ENCODE assay signal across 16 cellular contexts in genomic region chr7:155456517-155456771, GRCh38. TPM values are rescaled to one million over a fixed set of nuclear protein-coding genes. Genes with fewer than 3 reads are reported as not detected.
DNase-seq lines count a peak whose midpoint lies in the region; ATAC-seq and TF ChIP-seq lines count a peak whose summit lies in the region.
"Had no signal": no experiment of that assay in that cellular context is flagged by ENCODE, and none has a peak within 500 bp of the region (broad histone marks: within the 10 kb centered on the region; RNA-seq: fewer than 3 reads in every experiment).

No MANE protein-coding gene starts in this region.

- WGBS in hepatocyte (ENCODE audit: low lambda C conversion rate, missing lambda C conversion rate): 9% methylated on average over 7 of the region's 7 CpGs
- 6% methylated on average over 7 of the region's 7 CpGs for WGBS in smooth muscle cell (ENCODE audit: low lambda C conversion rate)

- H3K27ac ChIP-seq in VCaP (peak overlapping the region; percentile 86; the same call in 1 of the 2 replicates), hepatocyte (no peak overlapping the region), smooth muscle cell (ENCODE audit: low read depth) (no peak overlapping the region)
- H3K27ac ChIP-seq: HL-60, neutrophil, testis had no signal

- H3K4me3 Mint-ChIP-seq in activated T-cell treated with anti-CD3 and anti-CD28 coated beads, Interleukin-2, amount 50 U/mL, for 72 hours: peak overlapping the region; percentile 79 to 86

- peaks cover 18% of the 10 kb centered on the region for H3K4me1 ChIP-seq in hepatocyte (ENCODE audit: insufficient read depth)
- H3K4me1 ChIP-seq in smooth muscle cell (ENCODE audit: low read depth): no peaks in the 10 kb centered on the region

- H3K4me3 ChIP-seq in hepatocyte (peak overlapping the region; percentile 75), smooth muscle cell (no peak overlapping the region)

- H3K36me3 ChIP-seq in hepatocyte (replicated peaks; ENCODE audit: insufficient read depth, low read depth) (no peaks in the 10 kb centered on the region), smooth muscle cell (ENCODE audit: low read depth) (no peaks in the 10 kb centered on the region)
- H3K36me3 ChIP-seq: neutrophil had no signal

- peaks cover 96% of the 10 kb centered on the region for H3K27me3 ChIP-seq in hepatocyte
- H3K27me3 ChIP-seq in smooth muscle cell (ENCODE audit: low read depth): peaks cover 96% of the 10 kb centered on the region

- no peaks in the 10 kb centered on the region for H3K9me3 Mint-ChIP-seq in activated T-cell treated with anti-CD3 and anti-CD28 coated beads, Interleukin-2, amount 50 U/mL, for 72 hours

- no peak for DNase-seq in activated T-cell treated with anti-CD3 and anti-CD28 coated beads, Interleukin-2, amount 50 U/mL, for 72 hours
- DNase-seq in activated T-cell treated with anti-CD3 and anti-CD28 coated beads, Interleukin-2, amount 50 U/mL, for 1 hour: no peak
- no peak for DNase-seq in hepatocyte (ENCODE audit: low spot score)
- DNase-seq in smooth muscle cell (lab: John Stamatoyannopoulos, UW; ENCODE audit: unreplicated experiment): no peak
- DNase-seq in C1 segment of cervical spinal cord (lab: John Stamatoyannopoulos, UW): no peak
- no peak for DNase-seq in NCI-H2029 treated with DMSO at 0.1 percent for 48 hours (lab: John Stamatoyannopoulos, UW)
- no peak for DNase-seq in stimulated activated CD4-positive, alpha-beta T cell treated with anti-CD3 and anti-CD28 coated beads, Interleukin-4, amount 100 ng/mL, for 4 hours
- DNase-seq: MM.1S; NCI-H446 treated with DMSO at 0.1 percent for 48 hours; SHP77; stimulated activated CD4-positive, alpha-beta T cell treated with anti-CD3 and anti-CD28 coated beads, Interleukin-2, amount 100 ng/mL, for 48 hours; testis had no signal

- H3K79me2 ChIP-seq in hepatocyte (no peaks in the 10 kb centered on the region), smooth muscle cell (ENCODE audit: low read depth) (no peaks in the 10 kb centered on the region)

- no peak for TF ChIP-seq CTCF in VCaP (conservative IDR thresholded peaks at IDR 0.05)
- no peak for TF ChIP-seq CTCF in hepatocyte (IDR thresholded peaks at IDR 0.05; ENCODE audit: poor library complexity)
- no peak for TF ChIP-seq CTCF in smooth muscle cell (IDR thresholded peaks at IDR 0.05; ENCODE audit: borderline replicate concordance, insufficient read depth, poor library complexity, severe bottlenecking)

- H3K27ac Mint-ChIP-seq in activated T-cell treated with anti-CD3 and anti-CD28 coated beads, Interleukin-2, amount 50 U/mL, for 72 hours: no peak overlapping the region

- H3K36me3 Mint-ChIP-seq in activated T-cell treated with anti-CD3 and anti-CD28 coated beads, Interleukin-2, amount 50 U/mL, for 72 hours (ENCODE audit: insufficient read depth in 2 of 2): peaks cover 0 to 2% of the 10 kb centered on the region in 2 donors

- H3K9ac ChIP-seq in smooth muscle cell (ENCODE audit: low read depth): no peak overlapping the region

- H3K27me3 Mint-ChIP-seq in activated T-cell treated with anti-CD3 and anti-CD28 coated beads, Interleukin-2, amount 50 U/mL, for 72 hours (ENCODE audit: low read depth): peaks cover 74% of the 10 kb centered on the region

- ATAC-seq in activated T-cell treated with anti-CD3 and anti-CD28 coated beads, Interleukin-2, amount 50 U/mL, for 72 hours (replicated peaks in 1 of 2): no peak

- no peaks in the 10 kb centered on the region for H3K9me3 ChIP-seq in hepatocyte (ENCODE audit: low read depth)
- no peaks in the 10 kb centered on the region for H3K9me3 ChIP-seq in smooth muscle cell (replicated peaks; ENCODE audit: low read depth)
- H3K9me3 ChIP-seq: neutrophil, testis had no signal

- H3K9me2 ChIP-seq in hepatocyte (replicated peaks; ENCODE audit: insufficient read depth): no peaks in the 10 kb centered on the region

- peak overlapping the region; percentile 97 for H3K4me2 ChIP-seq in hepatocyte
- peak overlapping the region; percentile 92 for H3K4me2 ChIP-seq in smooth muscle cell

- H2AFZ ChIP-seq in hepatocyte: no peak overlapping the region
- no peak overlapping the region for H2AFZ ChIP-seq in smooth muscle cell (ENCODE audit: low read depth)

- no peaks in the 10 kb centered on the region for H4K20me1 ChIP-seq in hepatocyte (ENCODE audit: insufficient read depth, poor library complexity, severe bottlenecking)
- no peaks in the 10 kb centered on the region for H4K20me1 ChIP-seq in smooth muscle cell (ENCODE audit: low read depth)

- H3F3A ChIP-seq in smooth muscle cell (ENCODE audit: low read depth): no peaks in the 10 kb centered on the region

- peaks cover 31% of the 10 kb centered on the region for H3K4me1 Mint-ChIP-seq in activated T-cell treated with anti-CD3 and anti-CD28 coated beads, Interleukin-2, amount 50 U/mL, for 72 hours (ENCODE audit: low read depth)

RNA-seq across cellular contexts. Expression of gene EN2, which starts 1.5 kb away (rescaled TPM):
- not detected for total RNA-seq in activated T-cell treated with anti-CD3 and anti-CD28 coated beads, Interleukin-2, amount 50 U/mL, for 72 hours
- not detected in 2 replicates for total RNA-seq in hepatocyte
- 0.17 and 0.24 TPM in 2 replicates for polyA plus RNA-seq in hepatocyte
- total RNA-seq in smooth muscle cell: not detected in 2 replicates
- 0.07 TPM in 1 of 2 replicates, not detected in the other for polyA plus RNA-seq in smooth muscle cell
- total RNA-seq: bronchial epithelial cell had no signal
